In genomic region chr1:216430744-216431143, GRCh38 we compare ENCODE assay signal across 1 cellular context.
TF ChIP-seq lines count a peak whose summit lies in the region.

No MANE protein-coding gene starts in this region.

TF ChIP-seq in HepG2, 621 proteins besides CTCF, POLR2A, EP300 and RAD21 (continued from another document):
- TF ChIP-seq ZBTB44 (CRISPR knock-in tag; IDR thresholded peaks at IDR 0.05), result no peak
- TF ChIP-seq, protein P1, sequence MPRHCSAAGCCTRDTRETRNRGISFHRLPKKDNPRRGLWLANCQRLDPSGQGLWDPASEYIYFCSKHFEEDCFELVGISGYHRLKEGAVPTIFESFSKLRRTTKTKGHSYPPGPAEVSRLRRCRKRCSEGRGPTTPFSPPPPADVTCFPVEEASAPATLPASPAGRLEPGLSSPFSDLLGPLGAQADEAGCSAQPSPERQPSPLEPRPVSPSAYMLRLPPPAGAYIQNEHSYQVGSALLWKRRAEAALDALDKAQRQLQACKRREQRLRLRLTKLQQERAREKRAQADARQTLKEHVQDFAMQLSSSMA (CRISPR knock-in tag; IDR thresholded peaks at IDR 0.05), result no peak
TF ChIP-seq in HepG2: peak in this region for 0.
